Comparison of ENCODE assay signal across 8 cellular contexts in genomic region chr1:148361427-148361901, GRCh38.
DNase-seq lines count a peak whose midpoint lies in the region; ATAC-seq and TF ChIP-seq lines count a peak whose summit lies in the region.
"Not testable (repeated sequence)": the region's sequence is repeated elsewhere in the genome, so short reads cannot be mapped to it uniquely, and the experiment has no call there.

No MANE protein-coding gene starts in this region.

- not testable (repeated sequence) for H3K27me3 Mint-ChIP-seq in CD4-positive, alpha-beta memory T cell
- H3K27me3 Mint-ChIP-seq in central memory CD8-positive, alpha-beta T cell = peaks cover 35% of the 10 kb centered on the region
- peaks cover 19 to 62% of the 10 kb centered on the region in 2 donors for H3K27me3 Mint-ChIP-seq in natural killer cell (ENCODE audit: low read depth in 2 of 2)

- peak; percentile 42 to 72 (median 47) for DNase-seq in CD4-positive, alpha-beta memory T cell
- DNase-seq in HUDEP-2 (lab: John Stamatoyannopoulos, UW; ENCODE audit: unreplicated experiment in 76 of 76) (peak in 46 of 76 experiments; percentile 1 to 52 (median 21)), RPMI7951 (ENCODE audit: low read depth) (peak; percentile 53), left cardiac atrium (peak; percentile 47), natural killer cell (peak; percentile 20)
- peak; percentile 69 for DNase-seq in activated T-cell treated with anti-CD3 and anti-CD28 coated beads, Interleukin-2, amount 50 U/mL, for 1 hour
- peak; percentile 23 to 28 for DNase-seq in central memory CD8-positive, alpha-beta T cell (ENCODE audit: low spot score in 2 of 2)
- DNase-seq in stimulated activated CD8-positive, alpha-beta memory T cell treated with anti-CD3 and anti-CD28 coated beads, Interleukin-4, amount 100 ng/mL, for 48 hours = peak; percentile 68

- ATAC-seq in central memory CD8-positive, alpha-beta T cell (replicated peaks; ENCODE audit: extremely low read depth, poor library complexity, severe bottlenecking); left cardiac atrium: not testable (repeated sequence)
- ATAC-seq in natural killer cell = peak in 1 of 3 donors; percentile 26

- not testable (repeated sequence) for H3K36me3 ChIP-seq in CD4-positive, alpha-beta memory T cell (ENCODE audit: insufficient read depth, low read length)

- not testable (repeated sequence) for H3K27me3 ChIP-seq in CD4-positive, alpha-beta memory T cell (ENCODE audit: insufficient read depth, low read length)

- TF ChIP-seq CTCF in natural killer cell (IDR thresholded peaks at IDR 0.05) = peak; percentile 60

- H3K27ac ChIP-seq in CD4-positive, alpha-beta memory T cell (ENCODE audit: low read depth, low read length) = not testable (repeated sequence)

- peak overlapping the region; percentile 87 to 97 (median 91) for H3K4me3 Mint-ChIP-seq in CD4-positive, alpha-beta memory T cell
- peak overlapping the region; percentile 77 for H3K4me3 Mint-ChIP-seq in central memory CD8-positive, alpha-beta T cell
- H3K4me3 Mint-ChIP-seq in natural killer cell = peak overlapping the region; percentile 77

- H3K4me3 ChIP-seq in CD4-positive, alpha-beta memory T cell (ENCODE audit: low read length in 2 of 2) = peak overlapping the region; percentile 5 to 51

- POLR2A ChIA-PET in CD4-positive, alpha-beta memory T cell (lab: Charles Lee; ENCODE audit: partially characterized antibody) = interaction anchor here (1.4 kb wide), 1 partner anchor 27 kb away, joined by 3 read pairs; no protein-coding TSS in a partner anchor

- peaks cover 16 to 47% (median 29%) of the 10 kb centered on the region in 4 donors for H3K4me1 Mint-ChIP-seq in CD4-positive, alpha-beta memory T cell
- H3K4me1 Mint-ChIP-seq in central memory CD8-positive, alpha-beta T cell = peaks cover 27% of the 10 kb centered on the region
- H3K4me1 Mint-ChIP-seq in natural killer cell = peaks cover 27 to 32% of the 10 kb centered on the region in 2 donors

- not testable (repeated sequence) for H3K9me3 ChIP-seq in CD4-positive, alpha-beta memory T cell (ENCODE audit: control insufficient read depth in 1 of 2, low read length in 2 of 2)

- not testable (repeated sequence) for H3K9me3 Mint-ChIP-seq in CD4-positive, alpha-beta memory T cell; central memory CD8-positive, alpha-beta T cell; natural killer cell

- CTCF ChIA-PET in CD4-positive, alpha-beta memory T cell (lab: Charles Lee; ENCODE audit: partially characterized antibody) = interaction anchor here (1.0 kb wide), 1 partner anchor 11 kb away, joined by 3 read pairs; no protein-coding TSS in a partner anchor

- intact Hi-C loops in CD4-positive, alpha-beta memory T cell (cut with micrococcal nuclease); left cardiac atrium (cut with DNase I); natural killer cell (cut with micrococcal nuclease): not testable (repeated sequence)

- peaks cover 21% of the 10 kb centered on the region for H3K4me1 ChIP-seq in CD4-positive, alpha-beta memory T cell (ENCODE audit: insufficient read depth, low read length)

- H3K36me3 Mint-ChIP-seq in CD4-positive, alpha-beta memory T cell; central memory CD8-positive, alpha-beta T cell (ENCODE audit: insufficient read depth); natural killer cell: not testable (repeated sequence)

- H3K27ac Mint-ChIP-seq in CD4-positive, alpha-beta memory T cell = peak overlapping the region; percentile 54 to 91 (median 79)
- H3K27ac Mint-ChIP-seq in central memory CD8-positive, alpha-beta T cell (ENCODE audit: low read depth) = peak overlapping the region; percentile 36
- peak overlapping the region in 1 of 2 donors; percentile 27 for H3K27ac Mint-ChIP-seq in natural killer cell
